Comparison of ENCODE assay signal across 8 cellular contexts in genomic region chr2:208467564-208467963, GRCh38.
"Had no signal": no experiment of that assay in that cellular context is flagged by ENCODE, and none has a peak within 500 bp of the region (broad histone marks: within the 10 kb centered on the region; RNA-seq: fewer than 3 reads in every experiment).

No MANE protein-coding gene starts in this region.

- H3K4me3 ChIP-seq: GM23338, HAP-1 had no signal

- H3K27ac ChIP-seq: HL-60 had no signal

- FAIRE-seq: HepG2 had no signal

- H3K9me3 ChIP-seq: HAP-1 had no signal

- H3K4me1 ChIP-seq: HAP-1 had no signal

- ATAC-seq: GM23338, HCT116, HepG2 had no signal

- DNase-seq: H7, HFFc6, KBM-7 had no signal

- H2AFZ ChIP-seq: GM23338 had no signal

- H3K36me3 ChIP-seq: HAP-1 had no signal

- H3K4me2 ChIP-seq: GM23338 had no signal
